In genomic region chr6:29521006-29521680, GRCh38 we compare ENCODE assay signal across 1 cellular context.
TF ChIP-seq lines count a peak whose summit lies in the region.

No MANE protein-coding gene starts in this region.

TF ChIP-seq in K562, 482 proteins besides CTCF, POLR2A, EP300 and RAD21 (continued from another document):
- TF ChIP-seq, protein P1, sequence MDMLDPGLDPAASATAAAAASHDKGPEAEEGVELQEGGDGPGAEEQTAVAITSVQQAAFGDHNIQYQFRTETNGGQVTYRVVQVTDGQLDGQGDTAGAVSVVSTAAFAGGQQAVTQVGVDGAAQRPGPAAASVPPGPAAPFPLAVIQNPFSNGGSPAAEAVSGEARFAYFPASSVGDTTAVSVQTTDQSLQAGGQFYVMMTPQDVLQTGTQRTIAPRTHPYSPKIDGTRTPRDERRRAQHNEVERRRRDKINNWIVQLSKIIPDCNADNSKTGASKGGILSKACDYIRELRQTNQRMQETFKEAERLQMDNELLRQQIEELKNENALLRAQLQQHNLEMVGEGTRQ (CRISPR knock-in tag; IDR thresholded peaks at IDR 0.05), result peak; percentile 57
- TF ChIP-seq LARP7 (IDR thresholded peaks at IDR 0.05), result no peak
- TF ChIP-seq ZNF655 (CRISPR knock-in tag; IDR thresholded peaks at IDR 0.05), result no peak
- TF ChIP-seq MXD1 (CRISPR knock-in tag; IDR thresholded peaks at IDR 0.05; ENCODE audit: borderline replicate concordance, poor library complexity, severe bottlenecking), result no peak
- TF ChIP-seq, protein P2, sequence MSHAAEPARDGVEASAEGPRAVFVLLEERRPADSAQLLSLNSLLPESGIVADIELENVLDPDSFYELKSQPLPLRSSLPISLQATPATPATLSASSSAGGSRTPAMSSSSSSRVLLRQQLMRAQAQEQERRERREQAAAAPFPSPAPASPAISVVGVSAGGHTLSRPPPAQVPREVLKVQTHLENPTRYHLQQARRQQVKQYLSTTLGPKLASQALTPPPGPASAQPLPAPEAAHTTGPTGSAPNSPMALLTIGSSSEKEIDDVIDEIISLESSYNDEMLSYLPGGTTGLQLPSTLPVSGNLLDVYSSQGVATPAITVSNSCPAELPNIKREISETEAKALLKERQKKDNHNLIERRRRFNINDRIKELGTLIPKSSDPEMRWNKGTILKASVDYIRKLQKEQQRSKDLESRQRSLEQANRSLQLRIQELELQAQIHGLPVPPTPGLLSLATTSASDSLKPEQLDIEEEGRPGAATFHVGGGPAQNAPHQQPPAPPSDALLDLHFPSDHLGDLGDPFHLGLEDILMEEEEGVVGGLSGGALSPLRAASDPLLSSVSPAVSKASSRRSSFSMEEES (CRISPR knock-in tag; IDR thresholded peaks at IDR 0.05), result peak; percentile 92
- peak; percentile 41 for TF ChIP-seq USF1 (CRISPR knock-in tag; IDR thresholded peaks at IDR 0.05)
- TF ChIP-seq HDAC3 (IDR thresholded peaks at IDR 0.05; ENCODE audit: borderline replicate concordance, partially characterized antibody), result no peak
- no peak for TF ChIP-seq NFRKB (IDR thresholded peaks at IDR 0.05; ENCODE audit: low read depth)
- TF ChIP-seq ZNF277 (CRISPR knock-in tag; IDR thresholded peaks at IDR 0.05; ENCODE audit: borderline replicate concordance), result no peak
- peak; percentile 82 for TF ChIP-seq RAD51 (IDR thresholded peaks at IDR 0.05; ENCODE audit: borderline replicate concordance, low read depth)
